Comparison of ENCODE assay signal across 8 cellular contexts in genomic region chr12:46266869-46267617, GRCh38. TPM values are rescaled to one million over a fixed set of nuclear protein-coding genes. Genes with fewer than 3 reads are reported as not detected.
DNase-seq lines count a peak whose midpoint lies in the region; ATAC-seq and TF ChIP-seq lines count a peak whose summit lies in the region.

No MANE protein-coding gene starts in this region.

- peak overlapping the region; percentile 90 for H3K4me3 ChIP-seq in fibroblast of pulmonary artery (replicated peaks; ENCODE audit: low read depth, low read length)

- ATAC-seq in stimulated activated naive CD8-positive, alpha-beta T cell treated with anti-CD3 and anti-CD28 coated beads, Interleukin-15, amount 100 ng/mL, for 72 hours, result peak; percentile 13

- H3K27ac Mint-ChIP-seq in activated T-helper 1 cell treated with anti-CD3 and anti-CD28 coated beads, Interleukin-12 subunit alpha, Interleukin-12 subunit beta, Interleukin-2, Interleukin-4 antibody, amounts not matched to agents 30 ng/mL and 10 ng/mL and 1 ng/mL, durations not matched to agents 14 hours and 24 hours and 36 hours, result no peak overlapping the region
- H3K27ac Mint-ChIP-seq in nephron progenitor cell, result no peak overlapping the region
- H3K27ac Mint-ChIP-seq in stimulated activated naive CD8-positive, alpha-beta T cell treated with anti-CD3 and anti-CD28 coated beads, Interleukin-15, amount 100 ng/mL, for 72 hours, result no peak overlapping the region

- H3K9me3 Mint-ChIP-seq in activated T-helper 1 cell treated with anti-CD3 and anti-CD28 coated beads, Interleukin-12 subunit alpha, Interleukin-12 subunit beta, Interleukin-2, Interleukin-4 antibody, amounts not matched to agents 30 ng/mL and 10 ng/mL and 1 ng/mL, durations not matched to agents 14 hours and 24 hours and 36 hours, result no peaks in the 10 kb centered on the region
- no peaks in the 10 kb centered on the region for H3K9me3 Mint-ChIP-seq in nephron progenitor cell
- no peaks in the 10 kb centered on the region for H3K9me3 Mint-ChIP-seq in stimulated activated naive CD8-positive, alpha-beta T cell treated with anti-CD3 and anti-CD28 coated beads, Interleukin-15, amount 100 ng/mL, for 72 hours

- H3K27me3 Mint-ChIP-seq in activated T-helper 1 cell treated with anti-CD3 and anti-CD28 coated beads, Interleukin-12 subunit alpha, Interleukin-12 subunit beta, Interleukin-2, Interleukin-4 antibody, amounts not matched to agents 30 ng/mL and 10 ng/mL and 1 ng/mL, durations not matched to agents 14 hours and 24 hours and 36 hours (ENCODE audit: insufficient read depth), result no peaks in the 10 kb centered on the region
- H3K27me3 Mint-ChIP-seq in nephron progenitor cell (ENCODE audit: low read depth, poor library complexity), result no peaks in the 10 kb centered on the region
- H3K27me3 Mint-ChIP-seq in stimulated activated naive CD8-positive, alpha-beta T cell treated with anti-CD3 and anti-CD28 coated beads, Interleukin-15, amount 100 ng/mL, for 72 hours, result no peaks in the 10 kb centered on the region

- no peak overlapping the region for H3K4me3 Mint-ChIP-seq in activated T-helper 1 cell treated with anti-CD3 and anti-CD28 coated beads, Interleukin-12 subunit alpha, Interleukin-12 subunit beta, Interleukin-2, Interleukin-4 antibody, amounts not matched to agents 30 ng/mL and 10 ng/mL and 1 ng/mL, durations not matched to agents 14 hours and 24 hours and 36 hours
- H3K4me3 Mint-ChIP-seq in nephron progenitor cell, result no peak overlapping the region
- no peak overlapping the region for H3K4me3 Mint-ChIP-seq in stimulated activated naive CD8-positive, alpha-beta T cell treated with anti-CD3 and anti-CD28 coated beads, Interleukin-15, amount 100 ng/mL, for 72 hours

- TF ChIP-seq CTCF in fibroblast of pulmonary artery (IDR thresholded peaks at IDR 0.05; ENCODE audit: low read length, missing control alignments) (no peak), nephron progenitor cell (IDR thresholded peaks at IDR 0.05) (no peak)

- intact Hi-C loops in activated T-helper 1 cell treated with anti-CD3 and anti-CD28 coated beads, Interleukin-12 subunit alpha, Interleukin-12 subunit beta, Interleukin-2, Interleukin-4 antibody, amounts not matched to agents 30 ng/mL and 10 ng/mL and 1 ng/mL, durations not matched to agents 14 hours and 24 hours and 36 hours (cut with micrococcal nuclease), result loop anchor here (1.0 to 10.0 kb wide), 7 partner anchors 36 to 950 kb away; no protein-coding TSS in a partner anchor

- DNase-seq in NCI-H524 (lab: John Stamatoyannopoulos, UW) (peak; percentile 16 to 49), NCI-H524 treated with DMSO at 0.1 percent for 48 hours (lab: John Stamatoyannopoulos, UW) (no peak), NCI-H774 (lab: John Stamatoyannopoulos, UW) (peak; percentile 50), fibroblast of pulmonary artery (ENCODE audit: low read depth) (peak; percentile 73), nephron progenitor cell (peak; percentile 60), foreskin melanocyte (no peak)
- peak; percentile 51 for DNase-seq in activated T-helper 1 cell treated with anti-CD3 and anti-CD28 coated beads, Interleukin-12 subunit alpha, Interleukin-12 subunit beta, Interleukin-2, Interleukin-4 antibody, amounts not matched to agents 30 ng/mL and 10 ng/mL and 1 ng/mL, durations not matched to agents 14 hours and 24 hours and 36 hours (ENCODE audit: low spot score)
- DNase-seq in stimulated activated naive CD8-positive, alpha-beta T cell treated with anti-CD3 and anti-CD28 coated beads, Interleukin-15, amount 100 ng/mL, for 72 hours, result peak; percentile 73 to 75

- peaks cover 41% of the 10 kb centered on the region for H3K4me1 Mint-ChIP-seq in activated T-helper 1 cell treated with anti-CD3 and anti-CD28 coated beads, Interleukin-12 subunit alpha, Interleukin-12 subunit beta, Interleukin-2, Interleukin-4 antibody, amounts not matched to agents 30 ng/mL and 10 ng/mL and 1 ng/mL, durations not matched to agents 14 hours and 24 hours and 36 hours (ENCODE audit: low read depth)
- peaks cover 17% of the 10 kb centered on the region for H3K4me1 Mint-ChIP-seq in nephron progenitor cell
- peaks cover 28% of the 10 kb centered on the region for H3K4me1 Mint-ChIP-seq in stimulated activated naive CD8-positive, alpha-beta T cell treated with anti-CD3 and anti-CD28 coated beads, Interleukin-15, amount 100 ng/mL, for 72 hours

- peaks cover 16% of the 10 kb centered on the region for H3K36me3 Mint-ChIP-seq in activated T-helper 1 cell treated with anti-CD3 and anti-CD28 coated beads, Interleukin-12 subunit alpha, Interleukin-12 subunit beta, Interleukin-2, Interleukin-4 antibody, amounts not matched to agents 30 ng/mL and 10 ng/mL and 1 ng/mL, durations not matched to agents 14 hours and 24 hours and 36 hours (ENCODE audit: low read depth)
- H3K36me3 Mint-ChIP-seq in nephron progenitor cell (ENCODE audit: low read depth), result no peaks in the 10 kb centered on the region

RNA-seq across cellular contexts. Expression of gene SLC38A1, which starts 1.8 kb away (rescaled TPM):
- 172 and 182 TPM in 2 replicates for total RNA-seq in activated T-helper 1 cell treated with anti-CD3 and anti-CD28 coated beads, Interleukin-12 subunit alpha, Interleukin-12 subunit beta, Interleukin-2, Interleukin-4 antibody, amounts not matched to agents 30 ng/mL and 10 ng/mL and 1 ng/mL, durations not matched to agents 14 hours and 24 hours and 36 hours

Comparison
In these comparisons a context has a peak if more than half of its experiments do, and no peak if none do; other contexts are left out.
1. DNase-seq: peak in NCI-H524 (2 of 2), NCI-H774 (single experiment), activated T-helper 1 cell treated with anti-CD3 and anti-CD28 coated beads, Interleukin-12 subunit alpha, Interleukin-12 subunit beta, Interleukin-2, Interleukin-4 antibody, amounts not matched to agents 30 ng/mL and 10 ng/mL and 1 ng/mL, durations not matched to agents 14 hours and 24 hours and 36 hours (single experiment), fibroblast of pulmonary artery (single experiment), nephron progenitor cell (single experiment) and stimulated activated naive CD8-positive, alpha-beta T cell treated with anti-CD3 and anti-CD28 coated beads, Interleukin-15, amount 100 ng/mL, for 72 hours (2 of 2); none in NCI-H524 treated with DMSO at 0.1 percent for 48 hours (single experiment) and foreskin melanocyte (single experiment).